ENCODE assay signal across 1 cellular context in the genomic region with DNA sequence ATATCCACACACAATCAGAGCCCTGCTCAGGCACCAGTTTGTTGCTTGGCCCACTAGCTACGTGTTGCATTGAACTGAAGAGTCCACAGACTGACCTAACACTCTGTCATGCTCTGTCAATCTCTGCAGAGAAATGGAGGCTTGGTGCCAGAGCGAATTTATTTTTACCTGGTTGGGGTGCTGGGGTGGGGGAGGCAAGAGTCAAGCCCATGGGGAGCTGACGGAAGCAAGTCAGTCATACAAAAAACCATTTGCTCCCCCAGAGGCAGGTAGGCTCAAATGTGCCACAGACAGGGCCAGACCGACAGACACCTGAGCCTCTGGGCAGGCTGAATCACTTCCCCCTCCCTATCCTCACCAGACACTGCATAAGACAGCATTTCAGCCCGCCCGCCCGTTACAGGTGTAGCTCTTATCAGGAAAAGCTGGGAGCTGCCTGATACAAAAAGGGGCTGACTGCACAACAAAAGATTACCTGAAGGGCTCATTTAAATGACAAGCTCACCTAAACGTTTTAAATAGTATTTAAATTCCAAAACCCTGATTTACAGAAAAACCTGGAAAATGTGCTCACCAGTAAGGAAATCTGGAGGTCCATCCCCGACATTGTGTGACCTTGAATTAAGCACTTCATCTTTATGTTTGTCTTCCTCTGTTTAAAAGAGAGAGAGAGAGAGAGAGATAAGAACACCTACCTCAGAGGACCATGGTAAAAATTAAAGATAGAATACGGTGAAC.
A peak's percentile ranks its signal among the peaks of the same experiment; 100 is the strongest.
TF ChIP-seq lines count a peak whose summit lies in the region.

No MANE protein-coding gene starts in this region.

TF ChIP-seq in WTC11, 78 proteins besides CTCF, POLR2A, EP300 and RAD21 (continued from another document):
- TF ChIP-seq, protein P1, sequence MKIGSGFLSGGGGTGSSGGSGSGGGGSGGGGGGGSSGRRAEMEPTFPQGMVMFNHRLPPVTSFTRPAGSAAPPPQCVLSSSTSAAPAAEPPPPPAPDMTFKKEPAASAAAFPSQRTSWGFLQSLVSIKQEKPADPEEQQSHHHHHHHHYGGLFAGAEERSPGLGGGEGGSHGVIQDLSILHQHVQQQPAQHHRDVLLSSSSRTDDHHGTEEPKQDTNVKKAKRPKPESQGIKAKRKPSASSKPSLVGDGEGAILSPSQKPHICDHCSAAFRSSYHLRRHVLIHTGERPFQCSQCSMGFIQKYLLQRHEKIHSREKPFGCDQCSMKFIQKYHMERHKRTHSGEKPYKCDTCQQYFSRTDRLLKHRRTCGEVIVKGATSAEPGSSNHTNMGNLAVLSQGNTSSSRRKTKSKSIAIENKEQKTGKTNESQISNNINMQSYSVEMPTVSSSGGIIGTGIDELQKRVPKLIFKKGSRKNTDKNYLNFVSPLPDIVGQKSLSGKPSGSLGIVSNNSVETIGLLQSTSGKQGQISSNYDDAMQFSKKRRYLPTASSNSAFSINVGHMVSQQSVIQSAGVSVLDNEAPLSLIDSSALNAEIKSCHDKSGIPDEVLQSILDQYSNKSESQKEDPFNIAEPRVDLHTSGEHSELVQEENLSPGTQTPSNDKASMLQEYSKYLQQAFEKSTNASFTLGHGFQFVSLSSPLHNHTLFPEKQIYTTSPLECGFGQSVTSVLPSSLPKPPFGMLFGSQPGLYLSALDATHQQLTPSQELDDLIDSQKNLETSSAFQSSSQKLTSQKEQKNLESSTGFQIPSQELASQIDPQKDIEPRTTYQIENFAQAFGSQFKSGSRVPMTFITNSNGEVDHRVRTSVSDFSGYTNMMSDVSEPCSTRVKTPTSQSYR (CRISPR knock-in tag; IDR thresholded peaks at IDR 0.05) = peak; percentile 33; the same call in 1 of the 2 replicates
